In genomic region chr10:33125522-33125921, GRCh38 we compare ENCODE assay signal across 14 cellular contexts.
DNase-seq lines count a peak whose midpoint lies in the region; ATAC-seq and TF ChIP-seq lines count a peak whose summit lies in the region.
"Had no signal": no experiment of that assay in that cellular context is flagged by ENCODE, and none has a peak within 500 bp of the region (broad histone marks: within the 10 kb centered on the region; RNA-seq: fewer than 3 reads in every experiment).

No MANE protein-coding gene starts in this region.

- H3K4me1 ChIP-seq in BLaER1 treated with 17β-estradiol and CSF1 and Interleukin-3, amounts not matched to agents 10 nM and 100 nM = peaks cover 5 to 30% (median 24%) of the 10 kb centered on the region in 10 experiments; a peak in 17 of 20 replicates
- H3K4me1 ChIP-seq in GM23338 (ENCODE audit: insufficient read depth) = no peaks in the 10 kb centered on the region
- H3K4me1 ChIP-seq: breast epithelium had no signal

- DNase-seq in GM23338 (ENCODE audit: low spot score) (no peak), cerebellar nuclear complex (lab: John Stamatoyannopoulos, UW) (no peak), NCI-H2196 (lab: John Stamatoyannopoulos, UW; ENCODE audit: unreplicated experiment) (no peak), DMS79 (lab: John Stamatoyannopoulos, UW) (no peak)
- no peak for DNase-seq in central memory CD8-positive, alpha-beta T cell (ENCODE audit: low spot score in 2 of 2)
- no peak for DNase-seq in naive thymus-derived CD8-positive, alpha-beta T cell
- DNase-seq: activated T-cell treated with anti-CD3 and anti-CD28 coated beads, Interleukin-2, amount 50 U/mL, for 4 hours; COR-L47; NCI-H1436; NCI-H526 treated with DMSO at 0.1 percent for 48 hours; RPMI8226 had no signal

- no peak for TF ChIP-seq CTCF in GM23338 (conservative IDR thresholded peaks at IDR 0.05; ENCODE audit: low read depth in 2 of 2)

- no peak overlapping the region for H3K4me3 Mint-ChIP-seq in GM23338
- H3K4me3 Mint-ChIP-seq in central memory CD8-positive, alpha-beta T cell = no peak overlapping the region
- H3K4me3 Mint-ChIP-seq in naive thymus-derived CD8-positive, alpha-beta T cell = peak overlapping the region in 7 of 10 donors; percentile 15 to 80 (median 37)
- H3K4me3 Mint-ChIP-seq: activated T-cell treated with anti-CD3 and anti-CD28 coated beads, Interleukin-2, amount 50 U/mL, for 4 hours had no signal

- no peaks in the 10 kb centered on the region for H3K27me3 ChIP-seq in BLaER1 treated with 17β-estradiol and CSF1 and Interleukin-3, amounts not matched to agents 10 nM and 100 nM
- no peaks in the 10 kb centered on the region for H3K27me3 ChIP-seq in GM23338 (ENCODE audit: insufficient read depth)
- H3K27me3 ChIP-seq: breast epithelium had no signal

- H3K9ac ChIP-seq in BLaER1 treated with 17β-estradiol and CSF1 and Interleukin-3, amounts not matched to agents 10 nM and 100 nM = no peak overlapping the region

- H3K9me3 Mint-ChIP-seq in GM23338 = peaks cover 5% of the 10 kb centered on the region; the same call in 2 of the 3 replicates
- no peaks in the 10 kb centered on the region for H3K9me3 Mint-ChIP-seq in central memory CD8-positive, alpha-beta T cell
- no peaks in the 10 kb centered on the region for H3K9me3 Mint-ChIP-seq in naive thymus-derived CD8-positive, alpha-beta T cell
- H3K9me3 Mint-ChIP-seq: activated T-cell treated with anti-CD3 and anti-CD28 coated beads, Interleukin-2, amount 50 U/mL, for 4 hours had no signal

- ATAC-seq in GM23338 (no peak), HG02973 (IDR thresholded peaks at IDR 0.05; ENCODE audit: unreplicated experiment) (no peak)
- no peak for ATAC-seq in central memory CD8-positive, alpha-beta T cell (replicated peaks; ENCODE audit: extremely low read depth, poor library complexity, severe bottlenecking)
- no peak for ATAC-seq in naive thymus-derived CD8-positive, alpha-beta T cell

- H3K9me3 ChIP-seq in BLaER1 treated with 17β-estradiol and CSF1 and Interleukin-3, amounts not matched to agents 10 nM and 100 nM (replicated peaks in 1 of 11) = 0 out of 22 replicates have a peak, but pooled peaks cover 0 to 8% (median 0%) of the 10 kb centered on the region in 11 experiments
- H3K9me3 ChIP-seq: breast epithelium had no signal

- no peaks in the 10 kb centered on the region for H3K36me3 ChIP-seq in BLaER1 treated with 17β-estradiol and CSF1 and Interleukin-3, amounts not matched to agents 10 nM and 100 nM
- no peaks in the 10 kb centered on the region for H3K36me3 ChIP-seq in GM23338 (ENCODE audit: insufficient read depth)
- H3K36me3 ChIP-seq: breast epithelium had no signal

- H3K27ac Mint-ChIP-seq in GM23338 = no peak overlapping the region
- peak overlapping the region; percentile 87 for H3K27ac Mint-ChIP-seq in central memory CD8-positive, alpha-beta T cell (ENCODE audit: low read depth)
- H3K27ac Mint-ChIP-seq in naive thymus-derived CD8-positive, alpha-beta T cell = peak overlapping the region in 9 of 10 donors; percentile 86 to 97 (median 90)

- no peak overlapping the region for H3K4me3 ChIP-seq in BLaER1 treated with 17β-estradiol and CSF1 and Interleukin-3, amounts not matched to agents 10 nM and 100 nM
- H3K4me3 ChIP-seq in GM23338 = no peak overlapping the region
- H3K4me3 ChIP-seq: breast epithelium had no signal

- H2AFZ ChIP-seq in GM23338 = peak overlapping the region; percentile 47; the same call in 1 of the 2 replicates

- no peaks in the 10 kb centered on the region for H3K79me2 ChIP-seq in GM23338 (replicated peaks; ENCODE audit: insufficient read depth)

- no peaks in the 10 kb centered on the region for H4K20me1 ChIP-seq in BLaER1 treated with 17β-estradiol and CSF1 and Interleukin-3, amounts not matched to agents 10 nM and 100 nM
- no peaks in the 10 kb centered on the region for H4K20me1 ChIP-seq in GM23338 (replicated peaks; ENCODE audit: insufficient read depth)

- H3K27ac ChIP-seq in BLaER1 treated with 17β-estradiol and CSF1 and Interleukin-3, amounts not matched to agents 10 nM and 100 nM = peak overlapping the region in 1 of 11 experiments; percentile 14; a peak in 1 of 22 replicates
- H3K27ac ChIP-seq in GM23338 (ENCODE audit: low read depth) = no peak overlapping the region

- H3K27me3 Mint-ChIP-seq in GM23338 (ENCODE audit: insufficient read depth, low read depth, poor library complexity) = peaks cover 2% of the 10 kb centered on the region
- H3K27me3 Mint-ChIP-seq in central memory CD8-positive, alpha-beta T cell = no peaks in the 10 kb centered on the region
- no peaks in the 10 kb centered on the region for H3K27me3 Mint-ChIP-seq in naive thymus-derived CD8-positive, alpha-beta T cell

- peak overlapping the region; percentile 22 to 76 (median 61); a peak in 18 of 22 replicates for H3K4me2 ChIP-seq in BLaER1 treated with 17β-estradiol and CSF1 and Interleukin-3, amounts not matched to agents 10 nM and 100 nM
- no peak overlapping the region for H3K4me2 ChIP-seq in GM23338

- no peaks in the 10 kb centered on the region for H3F3A ChIP-seq in GM23338 (replicated peaks; ENCODE audit: low read depth)

- H3K9me2 ChIP-seq in GM23338 (ENCODE audit: insufficient read depth) = peaks cover 12% of the 10 kb centered on the region; the same call in 1 of the 2 replicates

- POLR2A ChIA-PET in naive thymus-derived CD8-positive, alpha-beta T cell (lab: Charles Lee) = interaction anchor here (2.2 to 3.6 kb wide), 2 partner anchors 11 to 13 kb away, joined by 12 to 51 read pairs; no protein-coding TSS in a partner anchor

- peaks cover 8% of the 10 kb centered on the region; the same call in 2 of the 3 replicates for H3K4me1 Mint-ChIP-seq in GM23338
- peaks cover 72% of the 10 kb centered on the region for H3K4me1 Mint-ChIP-seq in central memory CD8-positive, alpha-beta T cell
- H3K4me1 Mint-ChIP-seq in naive thymus-derived CD8-positive, alpha-beta T cell = peaks cover 24 to 74% (median 59%) of the 10 kb centered on the region in 4 donors

- H3K36me3 Mint-ChIP-seq in GM23338 (ENCODE audit: low read depth) = peaks cover 2% of the 10 kb centered on the region; the same call in 1 of the 3 replicates
- H3K36me3 Mint-ChIP-seq in central memory CD8-positive, alpha-beta T cell (ENCODE audit: insufficient read depth) = peaks cover 1% of the 10 kb centered on the region
- no peaks in the 10 kb centered on the region for H3K36me3 Mint-ChIP-seq in naive thymus-derived CD8-positive, alpha-beta T cell

TF ChIP-seq in GM23338, 12 proteins besides CTCF, POLR2A, EP300 and RAD21 (continues in another document):
- TF ChIP-seq JUNB (IDR thresholded peaks at IDR 0.05; ENCODE audit: unreplicated experiment) = no peak
- TF ChIP-seq ZNF462 (CRISPR knock-in tag; IDR thresholded peaks at IDR 0.05) = no peak

Comparison
In these comparisons a context has a peak if more than half of its experiments do, and no peak if none do; other contexts are left out.
1. H3K4me3 Mint-ChIP-seq: peak in naive thymus-derived CD8-positive, alpha-beta T cell (7 of 10); none in GM23338 (single experiment) and central memory CD8-positive, alpha-beta T cell (single experiment).